1 cellular context compared by ENCODE assay signal in the genomic region with DNA sequence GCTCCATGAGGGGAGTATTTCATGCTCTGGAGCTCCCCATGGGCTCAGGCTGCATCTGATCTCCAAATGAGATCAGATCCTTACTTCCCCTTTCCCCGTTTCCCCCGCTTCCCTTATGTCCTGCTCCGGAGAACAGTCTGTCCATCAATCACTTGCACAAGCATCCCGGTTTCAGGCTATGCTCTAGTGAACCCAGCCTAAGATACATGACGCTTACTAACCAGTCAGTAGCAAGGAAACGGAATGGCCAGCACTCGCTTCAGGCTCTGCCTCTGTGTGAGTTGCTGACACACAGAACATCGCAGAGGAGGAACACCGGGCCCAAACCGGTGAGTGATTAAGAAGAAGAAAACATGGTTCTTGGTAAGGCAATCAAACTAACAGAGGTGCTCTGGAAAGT.
A peak's percentile ranks its signal among the peaks of the same experiment; 100 is the strongest.
TF ChIP-seq lines count a peak whose summit lies in the region.

No MANE protein-coding gene starts in this region.

TF ChIP-seq in K562, 482 proteins besides CTCF, POLR2A, EP300 and RAD21:
- TF ChIP-seq MEIS2 (IDR thresholded peaks at IDR 0.05; ENCODE audit: partially characterized antibody) (peak; percentile 50), DACH1 (IDR thresholded peaks at IDR 0.05; ENCODE audit: partially characterized antibody) (no peak), ZNF766 (CRISPR knock-in tag; conservative IDR thresholded peaks at IDR 0.05) (no peak), ILF3 (IDR thresholded peaks at IDR 0.05; ENCODE audit: borderline replicate concordance) (no peak), PRMT5 (CRISPR knock-in tag; IDR thresholded peaks at IDR 0.05) (no peak), PKNOX1 (IDR thresholded peaks at IDR 0.05) (peak; percentile 75)
- TF ChIP-seq, protein P1, sequence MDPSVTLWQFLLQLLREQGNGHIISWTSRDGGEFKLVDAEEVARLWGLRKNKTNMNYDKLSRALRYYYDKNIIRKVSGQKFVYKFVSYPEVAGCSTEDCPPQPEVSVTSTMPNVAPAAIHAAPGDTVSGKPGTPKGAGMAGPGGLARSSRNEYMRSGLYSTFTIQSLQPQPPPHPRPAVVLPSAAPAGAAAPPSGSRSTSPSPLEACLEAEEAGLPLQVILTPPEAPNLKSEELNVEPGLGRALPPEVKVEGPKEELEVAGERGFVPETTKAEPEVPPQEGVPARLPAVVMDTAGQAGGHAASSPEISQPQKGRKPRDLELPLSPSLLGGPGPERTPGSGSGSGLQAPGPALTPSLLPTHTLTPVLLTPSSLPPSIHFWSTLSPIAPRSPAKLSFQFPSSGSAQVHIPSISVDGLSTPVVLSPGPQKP (CRISPR knock-in tag; IDR thresholded peaks at IDR 0.05): no peak
